In the genomic region with DNA sequence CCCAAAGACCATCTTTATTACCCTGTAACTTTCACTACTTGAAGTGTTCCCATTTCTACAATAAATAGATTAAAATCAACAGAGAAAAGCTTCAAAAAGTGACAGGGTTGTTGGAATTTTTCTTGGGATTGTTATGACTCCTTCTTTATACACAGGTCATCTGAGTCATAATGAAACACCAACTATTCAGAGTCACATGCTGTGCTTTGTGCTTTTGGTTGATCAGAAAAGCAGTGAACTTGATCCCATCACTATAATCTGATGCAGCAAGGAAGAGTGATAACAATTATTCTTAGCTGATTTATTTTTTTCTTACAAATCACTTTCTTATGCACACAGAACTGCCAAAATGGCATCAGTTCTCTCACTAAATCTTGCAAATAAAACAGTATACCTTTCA, we compare ENCODE assay signal across 13 cellular contexts.
DNase-seq lines count a peak whose midpoint lies in the region; ATAC-seq and TF ChIP-seq lines count a peak whose summit lies in the region.
"Had no signal": no experiment of that assay in that cellular context is flagged by ENCODE, and none has a peak within 500 bp of the region (broad histone marks: within the 10 kb centered on the region; RNA-seq: fewer than 3 reads in every experiment).

No MANE protein-coding gene starts in this region.

- peak overlapping the region; percentile 52 for H3K27ac Mint-ChIP-seq in osteocyte (ENCODE audit: unreplicated experiment)
- H3K27ac Mint-ChIP-seq: activated naive CD8-positive, alpha-beta T cell treated with anti-CD3 and anti-CD28 coated beads, Interleukin-2, amount 50 U/mL, for 24 hours; type B pancreatic cell had no signal

- CTCF ChIA-PET in SK-N-SH (lab: Yijun Ruan, JAX), result interaction anchor here (0.6 to 1.3 kb wide), 2 partner anchors 14 to 21 kb away, joined by 3 to 4 read pairs; no protein-coding TSS in a partner anchor

- no peaks in the 10 kb centered on the region for H3K9me3 Mint-ChIP-seq in osteocyte (ENCODE audit: unreplicated experiment)
- H3K9me3 Mint-ChIP-seq: activated naive CD8-positive, alpha-beta T cell treated with anti-CD3 and anti-CD28 coated beads, Interleukin-2, amount 50 U/mL, for 24 hours; type B pancreatic cell had no signal

- H3F3A ChIP-seq in SK-N-SH (replicated peaks; ENCODE audit: insufficient read depth), result peaks cover 28% of the 10 kb centered on the region

- no peaks in the 10 kb centered on the region for H3K9me3 ChIP-seq in SK-N-SH
- no peaks in the 10 kb centered on the region for H3K9me3 ChIP-seq in right cardiac atrium (ENCODE audit: control insufficient read depth, low read length)
- H3K9me3 ChIP-seq: psoas muscle had no signal

- no peaks in the 10 kb centered on the region for H3K9me2 ChIP-seq in SK-N-SH

- DNase-seq in GM04503 (ENCODE audit: low read depth), result peak; percentile 37
- DNase-seq in SK-N-SH, result no peak
- DNase-seq in epithelial cell of proximal tubule (ENCODE audit: low read depth), result peak; percentile 84
- no peak for DNase-seq in osteocyte (ENCODE audit: extremely low spot score, unreplicated experiment)
- no peak for DNase-seq in NCI-H1092 (lab: John Stamatoyannopoulos, UW)
- no peak for DNase-seq in right cardiac atrium
- DNase-seq in head of caudate nucleus, result no peak
- DNase-seq: activated naive CD8-positive, alpha-beta T cell treated with anti-CD3 and anti-CD28 coated beads, Interleukin-2, amount 50 U/mL, for 24 hours; glutamatergic neuron; psoas muscle had no signal

- peaks cover 4% of the 10 kb centered on the region for H3K36me3 Mint-ChIP-seq in osteocyte (ENCODE audit: unreplicated experiment)
- H3K36me3 Mint-ChIP-seq: type B pancreatic cell had no signal

- peaks cover 0 to 5% of the 10 kb centered on the region in 2 experiments for H3K36me3 ChIP-seq in SK-N-SH (replicated peaks in 1 of 2; ENCODE audit: control insufficient read depth in 1 of 2, insufficient read depth in 2 of 2, low read length in 1 of 2)

- no peak overlapping the region for H3K4me3 ChIP-seq in SK-N-SH (ENCODE audit: low read depth in 2 of 2, low read length in 1 of 2)
- H3K4me3 ChIP-seq in epithelial cell of proximal tubule (ENCODE audit: low read depth, low read length), result no peak overlapping the region
- H3K4me3 ChIP-seq in right cardiac atrium (ENCODE audit: low read length), result no peak overlapping the region
- H3K4me3 ChIP-seq: lung, psoas muscle had no signal

- POLR2A ChIA-PET in SK-N-SH (lab: Yijun Ruan, JAX), result no interaction called here

- ATAC-seq in HG02870 (IDR thresholded peaks at IDR 0.05; ENCODE audit: unreplicated experiment) (no peak), right cardiac atrium (no peak)
- ATAC-seq: activated naive CD8-positive, alpha-beta T cell treated with anti-CD3 and anti-CD28 coated beads, Interleukin-2, amount 50 U/mL, for 24 hours; psoas muscle had no signal

- TF ChIP-seq CTCF in SK-N-SH (IDR thresholded peaks at IDR 0.05) (no peak), epithelial cell of proximal tubule (conservative IDR thresholded peaks at IDR 0.05; ENCODE audit: low read depth, low read length) (no peak), osteocyte (IDR thresholded peaks at IDR 0.05) (no peak)

- no peaks in the 10 kb centered on the region for H4K20me1 ChIP-seq in SK-N-SH (ENCODE audit: insufficient read depth)

- H2AFZ ChIP-seq in SK-N-SH (ENCODE audit: low read depth), result no peak overlapping the region

- peaks cover 74% of the 10 kb centered on the region for H3K4me1 Mint-ChIP-seq in osteocyte (ENCODE audit: unreplicated experiment)
- H3K4me1 Mint-ChIP-seq: activated naive CD8-positive, alpha-beta T cell treated with anti-CD3 and anti-CD28 coated beads, Interleukin-2, amount 50 U/mL, for 24 hours had no signal

- peak overlapping the region; percentile 7; the same call in 1 of the 2 replicates for H3K9ac ChIP-seq in SK-N-SH

- intact Hi-C loops in right cardiac atrium (cut with DNase I), result no loop called here
- intact Hi-C loops in head of caudate nucleus (cut with DNase I), result loop anchor here (10.0 kb wide), 1 partner anchor 780 kb away; a partner anchor contains a TSS

- peak overlapping the region; percentile 1 for H3K4me3 Mint-ChIP-seq in osteocyte (ENCODE audit: unreplicated experiment)
- H3K4me3 Mint-ChIP-seq: activated naive CD8-positive, alpha-beta T cell treated with anti-CD3 and anti-CD28 coated beads, Interleukin-2, amount 50 U/mL, for 24 hours; type B pancreatic cell had no signal

- peak in 1 of 2 experiments; percentile 50; a peak in 1 of 4 replicates for TF ChIP-seq EP300 in SK-N-SH (IDR thresholded peaks at IDR 0.05; ENCODE audit: borderline replicate concordance in 1 of 2, low read depth in 1 of 2, low read length in 1 of 2)

- H3K79me2 ChIP-seq in SK-N-SH (ENCODE audit: insufficient read depth), result no peaks in the 10 kb centered on the region

- H3K27me3 ChIP-seq in SK-N-SH (ENCODE audit: insufficient read depth) (no peaks in the 10 kb centered on the region), right cardiac atrium (ENCODE audit: control insufficient read depth, insufficient read depth) (no peaks in the 10 kb centered on the region)

- H3K27ac ChIP-seq in SK-N-SH (ENCODE audit: low read depth in 2 of 2, low read length in 1 of 2), result peak overlapping the region; percentile 76 to 78
- no peak overlapping the region for H3K27ac ChIP-seq in right cardiac atrium (ENCODE audit: low read length)
- H3K27ac ChIP-seq: psoas muscle had no signal

- TF ChIP-seq RAD21 in SK-N-SH (IDR thresholded peaks at IDR 0.05; ENCODE audit: low read length), result no peak

- H3K4me2 ChIP-seq in SK-N-SH, result peak overlapping the region; percentile 45

- H3K27me3 Mint-ChIP-seq in osteocyte (ENCODE audit: unreplicated experiment), result no peaks in the 10 kb centered on the region
- H3K27me3 Mint-ChIP-seq: activated naive CD8-positive, alpha-beta T cell treated with anti-CD3 and anti-CD28 coated beads, Interleukin-2, amount 50 U/mL, for 24 hours; type B pancreatic cell had no signal

- H3K4me1 ChIP-seq in SK-N-SH (ENCODE audit: control insufficient read depth in 1 of 2, insufficient read depth in 2 of 2, low read depth in 1 of 2, low read length in 1 of 2) (peaks cover 18 to 25% of the 10 kb centered on the region in 2 experiments; a peak in 3 of 4 replicates), right cardiac atrium (ENCODE audit: control insufficient read depth, insufficient read depth, low read length) (no peaks in the 10 kb centered on the region)
- H3K4me1 ChIP-seq: psoas muscle had no signal

TF ChIP-seq in SK-N-SH, 30 proteins besides CTCF, POLR2A, EP300 and RAD21 (continues in another document):
- TF ChIP-seq, protein P1, sequence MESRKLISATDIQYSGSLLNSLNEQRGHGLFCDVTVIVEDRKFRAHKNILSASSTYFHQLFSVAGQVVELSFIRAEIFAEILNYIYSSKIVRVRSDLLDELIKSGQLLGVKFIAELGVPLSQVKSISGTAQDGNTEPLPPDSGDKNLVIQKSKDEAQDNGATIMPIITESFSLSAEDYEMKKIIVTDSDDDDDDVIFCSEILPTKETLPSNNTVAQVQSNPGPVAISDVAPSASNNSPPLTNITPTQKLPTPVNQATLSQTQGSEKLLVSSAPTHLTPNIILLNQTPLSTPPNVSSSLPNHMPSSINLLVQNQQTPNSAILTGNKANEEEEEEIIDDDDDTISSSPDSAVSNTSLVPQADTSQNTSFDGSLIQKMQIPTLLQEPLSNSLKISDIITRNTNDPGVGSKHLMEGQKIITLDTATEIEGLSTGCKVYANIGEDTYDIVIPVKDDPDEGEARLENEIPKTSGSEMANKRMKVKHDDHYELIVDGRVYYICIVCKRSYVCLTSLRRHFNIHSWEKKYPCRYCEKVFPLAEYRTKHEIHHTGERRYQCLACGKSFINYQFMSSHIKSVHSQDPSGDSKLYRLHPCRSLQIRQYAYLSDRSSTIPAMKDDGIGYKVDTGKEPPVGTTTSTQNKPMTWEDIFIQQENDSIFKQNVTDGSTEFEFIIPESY (IDR thresholded peaks at IDR 0.05; ENCODE audit: borderline replicate concordance, low read depth), result no peak
- TF ChIP-seq GABPA (IDR thresholded peaks at IDR 0.05; ENCODE audit: low read depth), result no peak
- no peak for TF ChIP-seq EZH2phosphoT487 (IDR thresholded peaks at IDR 0.05; ENCODE audit: borderline replicate concordance, low read depth)
- peak; percentile 38; the same call in 1 of the 2 replicates for TF ChIP-seq POLR2AphosphoS5 (IDR thresholded peaks at IDR 0.05; ENCODE audit: low read depth, low read length)
- no peak for TF ChIP-seq FOXM1 (IDR thresholded peaks at IDR 0.05; ENCODE audit: low read depth)
- TF ChIP-seq RFX5 (IDR thresholded peaks at IDR 0.05; ENCODE audit: low read length), result no peak
- peak; percentile 84 for TF ChIP-seq TCF12 (IDR thresholded peaks at IDR 0.05)
- TF ChIP-seq CHD2 (IDR thresholded peaks at IDR 0.05; ENCODE audit: low read length, partially characterized antibody), result no peak
- no peak for TF ChIP-seq ELF1 (IDR thresholded peaks at IDR 0.05)
- no peak for TF ChIP-seq SIN3A (IDR thresholded peaks at IDR 0.05; ENCODE audit: borderline replicate concordance, low read depth, low read length)
- TF ChIP-seq MEF2A (IDR thresholded peaks at IDR 0.05; ENCODE audit: borderline replicate concordance, low read depth), result 0 out of 2 replicates have a peak, but pooled peaks have one; percentile 10
- TF ChIP-seq RCOR1 (IDR thresholded peaks at IDR 0.05; ENCODE audit: low read length), result no peak
- no peak for TF ChIP-seq MXI1 (IDR thresholded peaks at IDR 0.05; ENCODE audit: low read depth, low read length)
- TF ChIP-seq RXRA (IDR thresholded peaks at IDR 0.05; ENCODE audit: borderline replicate concordance, low read depth), result peak; percentile 49; the same call in 1 of the 2 replicates

Comparison
In these comparisons a context has a peak if more than half of its experiments do, and no peak if none do; other contexts are left out.
1. DNase-seq: peak in GM04503 (single experiment) and epithelial cell of proximal tubule (single experiment); none in SK-N-SH (single experiment), osteocyte (single experiment), NCI-H1092 (single experiment), right cardiac atrium (0 of 3) and head of caudate nucleus (0 of 42).